In the genomic region with DNA sequence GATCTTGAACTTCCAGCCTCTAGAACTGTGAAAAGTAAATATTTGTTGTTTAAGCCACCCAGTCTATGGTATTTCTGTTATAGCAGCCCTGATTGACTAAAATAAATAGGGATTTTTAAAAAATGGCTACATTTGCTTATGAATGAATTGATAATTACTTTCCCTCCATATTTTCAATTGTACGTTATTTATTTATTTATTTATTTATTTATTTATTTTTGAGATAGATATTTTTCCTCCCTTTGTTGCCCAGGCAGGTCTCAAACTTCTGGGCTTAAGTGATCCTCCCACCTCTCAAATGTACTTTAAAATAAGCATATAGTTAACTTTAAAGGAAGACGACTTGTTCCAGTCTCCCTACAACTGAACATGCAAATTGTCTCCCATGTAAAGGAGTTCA, we compare ENCODE assay signal across 35 cellular contexts.
"Had no signal": no experiment of that assay in that cellular context is flagged by ENCODE, and none has a peak within 500 bp of the region (broad histone marks: within the 10 kb centered on the region; RNA-seq: fewer than 3 reads in every experiment).

No MANE protein-coding gene starts in this region.

- H3K9me3 ChIP-seq: adrenal gland, body of pancreas, breast epithelium had no signal

- ATAC-seq: activated CD8-positive, alpha-beta T cell treated with anti-CD3 and anti-CD28 coated beads for 36 hours; activated naive CD4-positive, alpha-beta T cell treated with anti-CD3 and anti-CD28 coated beads, Interleukin-2, amount 50 U/mL, for 72 hours; activated T-cell treated with anti-CD3 and anti-CD28 coated beads, Interleukin-2, amount 50 U/mL, for 4 hours; activated T-cell treated with anti-CD3 and anti-CD28 coated beads, Interleukin-2, amount 50 U/mL, for 72 hours; activated T-helper 17 cell treated with anti-CD3 and anti-CD28 coated beads, Interleukin-2, amount 50 U/mL, for 72 hours; body of pancreas had no signal

- H3K4me1 Mint-ChIP-seq: activated B cell treated with CpG ODN at 0.5 μM for 24 hours; activated CD4-positive, alpha-beta T cell treated with anti-CD3 and anti-CD28 coated beads, Interleukin-2, amount 10 ng/mL, durations not matched to agents 24 days and 14 days; activated naive CD8-positive, alpha-beta T cell treated with anti-CD3 and anti-CD28 coated beads for 36 hours; activated T-helper 17 cell treated with anti-CD3 and anti-CD28 coated beads, Interleukin-2, amount 50 U/mL, for 72 hours had no signal

- H3K36me3 Mint-ChIP-seq: activated CD4-positive, alpha-beta memory T cell treated with anti-CD3 and anti-CD28 coated beads for 36 hours; activated naive CD4-positive, alpha-beta T cell treated with anti-CD3 and anti-CD28 coated beads, Interleukin-2, amount 50 U/mL, for 72 hours; activated naive CD8-positive, alpha-beta T cell treated with anti-CD3 and anti-CD28 coated beads for 36 hours had no signal

- H3K27me3 ChIP-seq: body of pancreas, brain microvascular endothelial cell had no signal

- DNase-seq: activated B cell treated with CpG ODN at 0.5 μM for 24 hours; activated CD4-positive, alpha-beta memory T cell treated with anti-CD3 and anti-CD28 coated beads for 36 hours; activated CD4-positive, alpha-beta T cell treated with anti-CD3 and anti-CD28 coated beads for 4 hours; activated CD4-positive, alpha-beta T cell treated with anti-CD3 and anti-CD28 coated beads, Interleukin-2, amount 10 ng/mL, durations not matched to agents 24 days and 14 days; activated CD4-positive, alpha-beta T cell treated with anti-CD3 and anti-CD28 coated beads, Interleukin-2, amount 50 U/mL, for 1 hour; activated CD4-positive, alpha-beta T cell treated with anti-CD3 and anti-CD28 coated beads, Interleukin-2, amount 50 U/mL, for 4 hours; activated CD4-positive, CD25-positive, alpha-beta regulatory T cell treated with anti-CD3 and anti-CD28 coated beads, Interleukin-2, amount 50 U/mL, for 72 hours; activated CD8-positive, alpha-beta memory T cell treated with anti-CD3 and anti-CD28 coated beads, Interleukin-2, amount 50 U/mL, for 4 hours; activated CD8-positive, alpha-beta T cell treated with anti-CD3 and anti-CD28 coated beads for 36 hours; activated effector memory CD4-positive, alpha-beta T cell treated with anti-CD3 and anti-CD28 coated beads, Interleukin-2, amount 50 U/mL, for 16 hours; activated gamma-delta T cell treated with Interleukin-2 at 50 U/mL for 16 hours; activated naive CD4-positive, alpha-beta T cell; activated naive CD4-positive, alpha-beta T cell treated with anti-CD3 and anti-CD28 coated beads for 36 hours; activated naive CD4-positive, alpha-beta T cell treated with anti-CD3 and anti-CD28 coated beads, Interleukin-2, amount 50 U/mL, for 16 hours; activated naive CD8-positive, alpha-beta T cell treated with anti-CD3 and anti-CD28 coated beads for 36 hours; activated T-cell treated with anti-CD3 and anti-CD28 coated beads for 4 hours; activated T-cell treated with anti-CD3 and anti-CD28 coated beads, Interleukin-2, amount 50 U/mL, for 1 hour; activated T-cell treated with anti-CD3 and anti-CD28 coated beads, Interleukin-2, amount 50 U/mL, for 4 hours; activated T-cell treated with anti-CD3 and anti-CD28 coated beads, Interleukin-2, amount 50 U/mL, for 72 hours; adrenal gland; amniotic stem cell; aorta; body of pancreas; brain microvascular endothelial cell; central memory CD4-positive, alpha-beta T cell; T-helper 2 cell; T-helper 9 cell had no signal

- FAIRE-seq: astrocyte, TTC549 had no signal

- H3K27ac ChIP-seq: adrenal gland, body of pancreas, brain microvascular endothelial cell, breast epithelium, VCaP had no signal

- H3K4me1 ChIP-seq: adrenal gland, body of pancreas, breast epithelium had no signal

- H3K4me3 ChIP-seq: adrenal gland, body of pancreas, breast epithelium had no signal

- H3K36me3 ChIP-seq: adrenal gland, brain microvascular endothelial cell, breast epithelium had no signal

- H3K4me3 Mint-ChIP-seq: activated B cell treated with CpG ODN at 0.5 μM for 24 hours; activated CD4-positive, alpha-beta memory T cell treated with anti-CD3 and anti-CD28 coated beads for 36 hours; activated CD4-positive, alpha-beta T cell treated with anti-CD3 and anti-CD28 coated beads, Interleukin-2, amount 10 ng/mL, durations not matched to agents 24 days and 14 days; activated CD8-positive, alpha-beta T cell treated with anti-CD3 and anti-CD28 coated beads for 36 hours; activated naive CD4-positive, alpha-beta T cell treated with anti-CD3 and anti-CD28 coated beads for 36 hours; activated naive CD8-positive, alpha-beta T cell treated with anti-CD3 and anti-CD28 coated beads for 36 hours; activated T-cell treated with anti-CD3 and anti-CD28 coated beads, Interleukin-2, amount 50 U/mL, for 4 hours; activated T-cell treated with anti-CD3 and anti-CD28 coated beads, Interleukin-2, amount 50 U/mL, for 72 hours; activated T-helper 1 cell treated with anti-CD3 and anti-CD28 coated beads, Interleukin-12 subunit alpha, Interleukin-12 subunit beta, Interleukin-2, Interleukin-4 antibody, amounts not matched to agents 30 ng/mL and 10 ng/mL and 1 ng/mL, durations not matched to agents 14 hours and 24 hours and 36 hours; activated T-helper 17 cell treated with anti-CD3 and anti-CD28 coated beads, Interleukin-2, amount 50 U/mL, for 72 hours; T-helper 2 cell treated with Interferon-gamma antibody and Interleukin-4, amounts not matched to agents 5 μg/mL and 100 μg/mL, for 36 hours had no signal

- H3K9me3 Mint-ChIP-seq: activated B cell treated with CpG ODN at 0.5 μM for 24 hours; activated CD4-positive, alpha-beta memory T cell treated with anti-CD3 and anti-CD28 coated beads for 36 hours; activated CD4-positive, alpha-beta T cell treated with anti-CD3 and anti-CD28 coated beads, Interleukin-2, amount 10 ng/mL, durations not matched to agents 24 days and 14 days; activated CD8-positive, alpha-beta T cell treated with anti-CD3 and anti-CD28 coated beads for 36 hours; activated naive CD4-positive, alpha-beta T cell treated with anti-CD3 and anti-CD28 coated beads for 36 hours; activated naive CD8-positive, alpha-beta T cell treated with anti-CD3 and anti-CD28 coated beads for 36 hours; activated T-cell treated with anti-CD3 and anti-CD28 coated beads, Interleukin-2, amount 50 U/mL, for 4 hours; activated T-cell treated with anti-CD3 and anti-CD28 coated beads, Interleukin-2, amount 50 U/mL, for 72 hours; activated T-helper 1 cell treated with anti-CD3 and anti-CD28 coated beads, Interleukin-12 subunit alpha, Interleukin-12 subunit beta, Interleukin-2, Interleukin-4 antibody, amounts not matched to agents 30 ng/mL and 10 ng/mL and 1 ng/mL, durations not matched to agents 14 hours and 24 hours and 36 hours; activated T-helper 17 cell treated with anti-CD3 and anti-CD28 coated beads, Interleukin-2, amount 50 U/mL, for 72 hours; T-helper 2 cell treated with Interferon-gamma antibody and Interleukin-4, amounts not matched to agents 5 μg/mL and 100 μg/mL, for 36 hours had no signal

- H3K27ac Mint-ChIP-seq: activated B cell treated with CpG ODN at 0.5 μM for 24 hours; activated CD4-positive, alpha-beta memory T cell treated with anti-CD3 and anti-CD28 coated beads for 36 hours; activated CD4-positive, alpha-beta T cell treated with anti-CD3 and anti-CD28 coated beads, Interleukin-2, amount 10 ng/mL, durations not matched to agents 24 days and 14 days; activated CD8-positive, alpha-beta T cell treated with anti-CD3 and anti-CD28 coated beads for 36 hours; activated naive CD4-positive, alpha-beta T cell treated with anti-CD3 and anti-CD28 coated beads for 36 hours; activated naive CD4-positive, alpha-beta T cell treated with anti-CD3 and anti-CD28 coated beads, Interleukin-2, amount 50 U/mL, for 72 hours; activated naive CD8-positive, alpha-beta T cell treated with anti-CD3 and anti-CD28 coated beads for 36 hours; activated T-cell treated with anti-CD3 and anti-CD28 coated beads, Interleukin-2, amount 50 U/mL, for 72 hours; activated T-helper 1 cell treated with anti-CD3 and anti-CD28 coated beads, Interleukin-12 subunit alpha, Interleukin-12 subunit beta, Interleukin-2, Interleukin-4 antibody, amounts not matched to agents 30 ng/mL and 10 ng/mL and 1 ng/mL, durations not matched to agents 14 hours and 24 hours and 36 hours; activated T-helper 17 cell treated with anti-CD3 and anti-CD28 coated beads, Interleukin-2, amount 50 U/mL, for 72 hours; T-helper 2 cell treated with Interferon-gamma antibody and Interleukin-4, amounts not matched to agents 5 μg/mL and 100 μg/mL, for 36 hours had no signal
